Comparison of ENCODE assay signal across 8 cellular contexts in the genomic region with DNA sequence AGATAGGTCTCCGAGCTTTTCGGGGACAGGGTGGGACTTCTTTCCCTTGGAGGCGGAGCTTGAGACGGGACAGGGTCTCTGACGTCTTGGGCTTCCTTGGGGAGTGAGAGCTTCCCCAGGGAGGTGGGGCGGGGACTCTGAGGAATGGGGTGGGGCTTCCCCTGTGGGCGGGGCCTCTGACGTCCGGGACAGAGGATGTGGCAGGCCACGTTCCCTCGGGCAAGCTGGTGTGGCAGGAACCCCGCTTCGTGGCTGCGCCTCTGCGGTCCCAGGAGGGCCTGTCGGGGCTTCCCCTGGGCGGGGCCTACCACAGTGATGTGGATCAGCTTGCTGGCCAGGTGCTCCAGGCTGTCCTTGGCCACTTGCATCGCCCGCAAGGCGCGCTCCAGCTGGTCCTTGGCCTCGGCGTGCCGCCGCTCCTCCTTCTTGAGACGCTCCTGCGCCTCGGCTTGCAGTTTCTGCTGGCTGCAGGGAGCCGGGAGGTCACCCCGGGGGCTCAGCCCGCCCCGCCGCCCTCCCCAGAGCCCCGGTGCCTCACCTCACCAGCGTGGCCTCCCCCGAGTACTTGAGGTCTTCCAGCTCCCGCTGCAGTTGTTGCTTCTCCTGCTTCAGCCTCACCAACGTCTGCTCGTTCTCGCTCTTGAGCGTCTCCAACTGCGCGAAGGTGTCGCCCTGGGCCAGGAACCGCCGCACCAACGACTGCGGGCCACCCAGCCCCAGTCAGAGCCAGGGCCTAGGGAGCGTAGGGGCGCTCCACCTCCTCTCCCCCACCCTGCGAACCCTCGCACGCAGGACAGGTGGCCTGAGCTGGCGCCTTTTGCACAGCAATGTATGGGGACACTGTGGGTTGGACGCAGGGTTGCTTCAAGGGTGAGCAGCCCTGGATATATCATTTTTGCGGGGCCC. TPM values are rescaled to one million over a fixed set of nuclear protein-coding genes. Genes with fewer than 3 reads are reported as not detected.
DNase-seq lines count a peak whose midpoint lies in the region; ATAC-seq lines count a peak whose summit lies in the region.

No MANE protein-coding gene starts in this region.

- no peak overlapping the region for H3K27ac Mint-ChIP-seq in activated CD4-positive, alpha-beta memory T cell treated with anti-CD3 and anti-CD28 coated beads for 36 hours
- H3K27ac Mint-ChIP-seq in effector memory CD8-positive, alpha-beta T cell, result no peak overlapping the region

- H3K9me3 ChIP-seq in HUES6 (ENCODE audit: control insufficient read depth, insufficient read depth, low read depth, low read length), result no peaks in the 10 kb centered on the region
- no peaks in the 10 kb centered on the region for H3K9me3 ChIP-seq in mucosa of rectum (ENCODE audit: control insufficient read depth in 2 of 2, low read length in 2 of 2)

- H3K27ac ChIP-seq in HUES6 (ENCODE audit: low read depth, low read length) (no peak overlapping the region), mucosa of rectum (ENCODE audit: low read depth in 2 of 2, low read length in 2 of 2) (no peak overlapping the region)

- H3K4me1 ChIP-seq in HUES6 (ENCODE audit: control insufficient read depth, insufficient read depth, low read length) (peaks cover 24% of the 10 kb centered on the region; the same call in 1 of the 2 replicates), mucosa of rectum (ENCODE audit: control insufficient read depth in 2 of 2, insufficient read depth in 2 of 2, low read length in 2 of 2) (peaks cover 3 to 15% of the 10 kb centered on the region in 2 donors)

- H3K9ac ChIP-seq in HUES6 (ENCODE audit: low read length) (no peak overlapping the region), mucosa of rectum (ENCODE audit: low read depth in 1 of 2, low read length in 2 of 2) (peak overlapping the region in 1 of 2 donors; percentile 40)

- H3K36me3 Mint-ChIP-seq in activated CD4-positive, alpha-beta memory T cell treated with anti-CD3 and anti-CD28 coated beads for 36 hours, result no peaks in the 10 kb centered on the region
- peaks cover 3% of the 10 kb centered on the region for H3K36me3 Mint-ChIP-seq in effector memory CD8-positive, alpha-beta T cell (ENCODE audit: insufficient read depth)

- DNase-seq in NCI-H1436 (lab: John Stamatoyannopoulos, UW), result peak; percentile 38
- DNase-seq in NCI-H1436 treated with DMSO at 0.1 percent for 48 hours (lab: John Stamatoyannopoulos, UW), result no peak
- peak; percentile 87 for DNase-seq in activated CD4-positive, alpha-beta memory T cell treated with anti-CD3 and anti-CD28 coated beads for 36 hours
- peak; percentile 45 to 64 (median 63) for DNase-seq in effector memory CD8-positive, alpha-beta T cell
- DNase-seq in stimulated activated CD8-positive, alpha-beta memory T cell treated with anti-CD3 and anti-CD28 coated beads, Interleukin-7, amount 100 ng/mL, for 4 hours (ENCODE audit: low read depth in 2 of 2), result peak; percentile 35 to 46
- no peak for DNase-seq in NCI-H1694 (lab: John Stamatoyannopoulos, UW)

- H3K27me3 Mint-ChIP-seq in activated CD4-positive, alpha-beta memory T cell treated with anti-CD3 and anti-CD28 coated beads for 36 hours, result peaks cover 46% of the 10 kb centered on the region
- H3K27me3 Mint-ChIP-seq in effector memory CD8-positive, alpha-beta T cell, result peaks cover 55 to 66% of the 10 kb centered on the region in 2 donors

- H3K4me1 Mint-ChIP-seq in activated CD4-positive, alpha-beta memory T cell treated with anti-CD3 and anti-CD28 coated beads for 36 hours (ENCODE audit: low read depth), result peaks cover 39% of the 10 kb centered on the region
- peaks cover 30 to 37% of the 10 kb centered on the region in 2 donors for H3K4me1 Mint-ChIP-seq in effector memory CD8-positive, alpha-beta T cell (ENCODE audit: low read depth in 2 of 2)

- ATAC-seq in effector memory CD8-positive, alpha-beta T cell (replicated peaks), result peak; percentile 89

- H3K4me3 ChIP-seq in HUES6 (ENCODE audit: low read depth, low read length), result peak overlapping the region; percentile 69
- H3K4me3 ChIP-seq in mucosa of rectum (ENCODE audit: low read length in 2 of 2), result peak overlapping the region; percentile 50 to 52

- intact Hi-C loops in activated CD4-positive, alpha-beta memory T cell treated with anti-CD3 and anti-CD28 coated beads for 36 hours (cut with micrococcal nuclease), result loop anchor here (1.0 kb wide), 1 partner anchor 13 kb away; a partner anchor contains a TSS

- CTCF ChIA-PET in activated CD4-positive, alpha-beta memory T cell treated with anti-CD3 and anti-CD28 coated beads for 36 hours (lab: Charles Lee), result interaction anchor here (1.0 to 3.1 kb wide), 7 partner anchors 8 to 60 kb away, joined by 3 to 20 read pairs (median 5); a partner anchor contains a TSS

- peak overlapping the region; percentile 62 for H3K4me3 Mint-ChIP-seq in activated CD4-positive, alpha-beta memory T cell treated with anti-CD3 and anti-CD28 coated beads for 36 hours
- peak overlapping the region; percentile 71 to 78 for H3K4me3 Mint-ChIP-seq in effector memory CD8-positive, alpha-beta T cell

- H3K27me3 ChIP-seq in HUES6 (ENCODE audit: control insufficient read depth, insufficient read depth, low read length) (peaks cover 65% of the 10 kb centered on the region), mucosa of rectum (ENCODE audit: control insufficient read depth in 2 of 2, insufficient read depth in 2 of 2, low read length in 2 of 2) (peaks cover 27 to 37% of the 10 kb centered on the region in 2 donors)

- H3K9me3 Mint-ChIP-seq in activated CD4-positive, alpha-beta memory T cell treated with anti-CD3 and anti-CD28 coated beads for 36 hours, result no peaks in the 10 kb centered on the region
- H3K9me3 Mint-ChIP-seq in effector memory CD8-positive, alpha-beta T cell, result no peaks in the 10 kb centered on the region

- no peaks in the 10 kb centered on the region for H3K36me3 ChIP-seq in HUES6 (ENCODE audit: control insufficient read depth, insufficient read depth, low read length)
- no peaks in the 10 kb centered on the region for H3K36me3 ChIP-seq in mucosa of rectum (ENCODE audit: control insufficient read depth in 2 of 2, insufficient read depth in 2 of 2, low read length in 2 of 2)

- POLR2A ChIA-PET in activated CD4-positive, alpha-beta memory T cell treated with anti-CD3 and anti-CD28 coated beads for 36 hours (lab: Charles Lee), result interaction anchor here (1.0 kb wide), 1 partner anchor 47 kb away, joined by 4 read pairs; no protein-coding TSS in a partner anchor

RNA-seq across cellular contexts. Expression of a gene that starts 3.3 kb away (rescaled TPM):
- not detected for total RNA-seq in activated CD4-positive, alpha-beta memory T cell treated with anti-CD3 and anti-CD28 coated beads for 36 hours

RNA-seq across cellular contexts. Expression of a gene that starts 12.5 kb away (rescaled TPM):
- total RNA-seq in activated CD4-positive, alpha-beta memory T cell treated with anti-CD3 and anti-CD28 coated beads for 36 hours, result under 1 TPM; 0.15 to 0.26 TPM

RNA-seq across cellular contexts. Expression of a gene that starts 13.0 kb away (rescaled TPM):
- 100 to 1,000 TPM; 260 to 264 TPM for total RNA-seq in activated CD4-positive, alpha-beta memory T cell treated with anti-CD3 and anti-CD28 coated beads for 36 hours

RNA-seq across cellular contexts. Expression of a gene that starts 38.3 kb away (rescaled TPM):
- 1 to 10 TPM; 8.6 to 9.0 TPM for total RNA-seq in activated CD4-positive, alpha-beta memory T cell treated with anti-CD3 and anti-CD28 coated beads for 36 hours

RNA-seq across cellular contexts. Expression of a gene that starts 48.0 kb away (rescaled TPM):
- total RNA-seq in activated CD4-positive, alpha-beta memory T cell treated with anti-CD3 and anti-CD28 coated beads for 36 hours, result 1 to 10 TPM; 1.5 to 1.7 TPM

Comparison
In these comparisons a context has a peak if more than half of its experiments do, and no peak if none do; other contexts are left out.
1. DNase-seq: peak in NCI-H1436 (single experiment), activated CD4-positive, alpha-beta memory T cell treated with anti-CD3 and anti-CD28 coated beads for 36 hours (single experiment), effector memory CD8-positive, alpha-beta T cell (3 of 3) and stimulated activated CD8-positive, alpha-beta memory T cell treated with anti-CD3 and anti-CD28 coated beads, Interleukin-7, amount 100 ng/mL, for 4 hours (2 of 2); none in NCI-H1436 treated with DMSO at 0.1 percent for 48 hours (single experiment) and NCI-H1694 (single experiment).